In genomic region chr6:169824021-169824420, GRCh38 we compare ENCODE assay signal across 18 cellular contexts.
"Had no signal": no experiment of that assay in that cellular context is flagged by ENCODE, and none has a peak within 500 bp of the region (broad histone marks: within the 10 kb centered on the region; RNA-seq: fewer than 3 reads in every experiment).

No MANE protein-coding gene starts in this region.

- H3K9me3 Mint-ChIP-seq: activated T-helper 1 cell treated with anti-CD3 and anti-CD28 coated beads, Interleukin-12 subunit alpha, Interleukin-12 subunit beta, Interleukin-2, Interleukin-4 antibody, amounts not matched to agents 30 ng/mL and 10 ng/mL and 1 ng/mL, durations not matched to agents 14 hours and 24 hours and 36 hours; T-helper 2 cell treated with Interferon-gamma antibody and Interleukin-4, amounts not matched to agents 5 μg/mL and 100 μg/mL, for 36 hours had no signal

- H3K9me3 ChIP-seq: ascending aorta, ovary, thyroid gland had no signal

- H3K27ac ChIP-seq: ascending aorta, cardiac muscle cell, gastroesophageal sphincter, ovary, stomach, thyroid gland had no signal

- H3K4me1 Mint-ChIP-seq: activated naive CD8-positive, alpha-beta T cell treated with anti-CD3 and anti-CD28 coated beads, Interleukin-2, amount 50 U/mL, for 24 hours had no signal

- H3K36me3 ChIP-seq: ascending aorta, cardiac muscle cell, gastroesophageal sphincter, ovary, stomach, thyroid gland had no signal

- DNase-seq: activated CD4-positive, alpha-beta T cell treated with anti-CD3 and anti-CD28 coated beads, Interleukin-2, amount 50 U/mL, for 4 hours; activated naive CD4-positive, alpha-beta T cell treated with Interleukin-2 at 50 U/mL for 16 hours; activated naive CD8-positive, alpha-beta T cell treated with anti-CD3 and anti-CD28 coated beads, Interleukin-2, amount 50 U/mL, for 24 hours; effector CD4-positive, alpha-beta T cell; kidney; left ventricle myocardium superior; mesenchymal stem cell; nephron progenitor cell; stimulated activated CD4-positive, alpha-beta T cell treated with anti-CD3 and anti-CD28 coated beads, Interleukin-15, amount 100 ng/mL, for 24 hours; stomach; thyroid gland had no signal

- ATAC-seq: activated CD4-positive, CD25-positive, alpha-beta regulatory T cell treated with anti-CD3 and anti-CD28 coated beads, Interleukin-2, amount 50 U/mL, for 24 hours; activated naive CD8-positive, alpha-beta T cell treated with anti-CD3 and anti-CD28 coated beads, Interleukin-2, amount 50 U/mL, for 24 hours; gastroesophageal sphincter; left ventricle myocardium superior had no signal

- H3K4me1 ChIP-seq: ascending aorta, gastroesophageal sphincter, stomach, thyroid gland had no signal

- H3K27me3 ChIP-seq: ascending aorta, cardiac muscle cell, ovary, thyroid gland had no signal

- H3K4me3 ChIP-seq: ascending aorta, cardiac muscle cell, gastroesophageal sphincter, ovary, stomach, thyroid gland had no signal

- H3K27ac Mint-ChIP-seq: activated naive CD8-positive, alpha-beta T cell treated with anti-CD3 and anti-CD28 coated beads, Interleukin-2, amount 50 U/mL, for 24 hours; activated T-helper 1 cell treated with anti-CD3 and anti-CD28 coated beads, Interleukin-12 subunit alpha, Interleukin-12 subunit beta, Interleukin-2, Interleukin-4 antibody, amounts not matched to agents 30 ng/mL and 10 ng/mL and 1 ng/mL, durations not matched to agents 14 hours and 24 hours and 36 hours; nephron progenitor cell; T-helper 2 cell treated with Interferon-gamma antibody and Interleukin-4, amounts not matched to agents 5 μg/mL and 100 μg/mL, for 36 hours had no signal

- H3K4me3 Mint-ChIP-seq: activated naive CD8-positive, alpha-beta T cell treated with anti-CD3 and anti-CD28 coated beads, Interleukin-2, amount 50 U/mL, for 24 hours; activated T-helper 1 cell treated with anti-CD3 and anti-CD28 coated beads, Interleukin-12 subunit alpha, Interleukin-12 subunit beta, Interleukin-2, Interleukin-4 antibody, amounts not matched to agents 30 ng/mL and 10 ng/mL and 1 ng/mL, durations not matched to agents 14 hours and 24 hours and 36 hours; nephron progenitor cell; T-helper 2 cell treated with Interferon-gamma antibody and Interleukin-4, amounts not matched to agents 5 μg/mL and 100 μg/mL, for 36 hours had no signal
